Comparison of ENCODE assay signal across 1 cellular context in genomic region chr2:40093036-40093673, GRCh38.
TF ChIP-seq lines count a peak whose summit lies in the region.

No MANE protein-coding gene starts in this region.

TF ChIP-seq in H1, 55 proteins besides CTCF, POLR2A, EP300 and RAD21 (continued from another document):
- no peak for TF ChIP-seq ATF2 (IDR thresholded peaks at IDR 0.05; ENCODE audit: low read length)
- no peak for TF ChIP-seq YY1 (IDR thresholded peaks at IDR 0.05; ENCODE audit: low read depth, low read length)
TF ChIP-seq in H1: peak in this region for 0.
